ENCODE assay signal across 1 cellular context in genomic region chr9:91711755-91712591, GRCh38.
TF ChIP-seq lines count a peak whose summit lies in the region.

No MANE protein-coding gene starts in this region.

TF ChIP-seq in GM12878, 131 proteins besides CTCF, POLR2A, EP300 and RAD21 (continued from another document and continues in another):
- TF ChIP-seq, protein P1, sequence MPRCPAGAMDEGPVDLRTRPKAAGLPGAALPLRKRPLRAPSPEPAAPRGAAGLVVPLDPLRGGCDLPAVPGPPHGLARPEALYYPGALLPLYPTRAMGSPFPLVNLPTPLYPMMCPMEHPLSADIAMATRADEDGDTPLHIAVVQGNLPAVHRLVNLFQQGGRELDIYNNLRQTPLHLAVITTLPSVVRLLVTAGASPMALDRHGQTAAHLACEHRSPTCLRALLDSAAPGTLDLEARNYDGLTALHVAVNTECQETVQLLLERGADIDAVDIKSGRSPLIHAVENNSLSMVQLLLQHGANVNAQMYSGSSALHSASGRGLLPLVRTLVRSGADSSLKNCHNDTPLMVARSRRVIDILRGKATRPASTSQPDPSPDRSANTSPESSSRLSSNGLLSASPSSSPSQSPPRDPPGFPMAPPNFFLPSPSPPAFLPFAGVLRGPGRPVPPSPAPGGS (IDR thresholded peaks at IDR 0.05; ENCODE audit: borderline replicate concordance, insufficient read depth, low read depth, low read length, poor library complexity, severe bottlenecking), result peak; percentile 76
- TF ChIP-seq ZZZ3 (IDR thresholded peaks at IDR 0.05; ENCODE audit: control insufficient read depth, insufficient read length, low read depth), result no peak
- TF ChIP-seq MTA3 (IDR thresholded peaks at IDR 0.05; ENCODE audit: borderline replicate concordance, low read length), result no peak
- TF ChIP-seq RELA (IDR thresholded peaks at IDR 0.05; ENCODE audit: borderline replicate concordance, partially characterized antibody), result peak; percentile 72
- TF ChIP-seq ZNF24 (IDR thresholded peaks at IDR 0.05), result no peak
- TF ChIP-seq ESRRA (IDR thresholded peaks at IDR 0.05; ENCODE audit: low read length), result no peak
- TF ChIP-seq SMAD1 (IDR thresholded peaks at IDR 0.05; ENCODE audit: low read depth, partially characterized antibody), result no peak
- no peak for TF ChIP-seq PKNOX1 (IDR thresholded peaks at IDR 0.05)
- TF ChIP-seq ATF2 (IDR thresholded peaks at IDR 0.05; ENCODE audit: low read length), result peak; percentile 83
- TF ChIP-seq IKZF1 (conservative IDR thresholded peaks at IDR 0.05), result peak; percentile 83
- TF ChIP-seq ZBED1 (IDR thresholded peaks at IDR 0.05; ENCODE audit: borderline replicate concordance), result no peak
- TF ChIP-seq, protein P2, sequence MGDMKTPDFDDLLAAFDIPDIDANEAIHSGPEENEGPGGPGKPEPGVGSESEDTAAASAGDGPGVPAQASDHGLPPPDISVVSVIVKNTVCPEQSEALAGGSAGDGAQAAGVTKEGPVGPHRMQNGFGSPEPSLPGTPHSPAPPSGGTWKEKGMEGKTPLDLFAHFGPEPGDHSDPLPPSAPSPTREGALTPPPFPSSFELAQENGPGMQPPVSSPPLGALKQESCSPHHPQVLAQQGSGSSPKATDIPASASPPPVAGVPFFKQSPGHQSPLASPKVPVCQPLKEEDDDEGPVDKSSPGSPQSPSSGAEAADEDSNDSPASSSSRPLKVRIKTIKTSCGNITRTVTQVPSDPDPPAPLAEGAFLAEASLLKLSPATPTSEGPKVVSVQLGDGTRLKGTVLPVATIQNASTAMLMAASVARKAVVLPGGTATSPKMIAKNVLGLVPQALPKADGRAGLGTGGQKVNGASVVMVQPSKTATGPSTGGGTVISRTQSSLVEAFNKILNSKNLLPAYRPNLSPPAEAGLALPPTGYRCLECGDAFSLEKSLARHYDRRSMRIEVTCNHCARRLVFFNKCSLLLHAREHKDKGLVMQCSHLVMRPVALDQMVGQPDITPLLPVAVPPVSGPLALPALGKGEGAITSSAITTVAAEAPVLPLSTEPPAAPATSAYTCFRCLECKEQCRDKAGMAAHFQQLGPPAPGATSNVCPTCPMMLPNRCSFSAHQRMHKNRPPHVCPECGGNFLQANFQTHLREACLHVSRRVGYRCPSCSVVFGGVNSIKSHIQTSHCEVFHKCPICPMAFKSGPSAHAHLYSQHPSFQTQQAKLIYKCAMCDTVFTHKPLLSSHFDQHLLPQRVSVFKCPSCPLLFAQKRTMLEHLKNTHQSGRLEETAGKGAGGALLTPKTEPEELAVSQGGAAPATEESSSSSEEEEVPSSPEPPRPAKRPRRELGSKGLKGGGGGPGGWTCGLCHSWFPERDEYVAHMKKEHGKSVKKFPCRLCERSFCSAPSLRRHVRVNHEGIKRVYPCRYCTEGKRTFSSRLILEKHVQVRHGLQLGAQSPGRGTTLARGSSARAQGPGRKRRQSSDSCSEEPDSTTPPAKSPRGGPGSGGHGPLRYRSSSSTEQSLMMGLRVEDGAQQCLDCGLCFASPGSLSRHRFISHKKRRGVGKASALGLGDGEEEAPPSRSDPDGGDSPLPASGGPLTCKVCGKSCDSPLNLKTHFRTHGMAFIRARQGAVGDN (IDR thresholded peaks at IDR 0.05), result no peak
- no peak for TF ChIP-seq HDAC6 (IDR thresholded peaks at IDR 0.05; ENCODE audit: unreplicated experiment)
- TF ChIP-seq NKRF (conservative IDR thresholded peaks at IDR 0.05), result no peak
- 0 out of 2 replicates have a peak, but pooled peaks have one; percentile 35 for TF ChIP-seq TBL1XR1 (IDR thresholded peaks at IDR 0.05; ENCODE audit: low read depth, low read length)
- TF ChIP-seq ZNF384 (IDR thresholded peaks at IDR 0.05; ENCODE audit: borderline replicate concordance, low read depth, low read length), result no peak
- TF ChIP-seq E2F4 (IDR thresholded peaks at IDR 0.05; ENCODE audit: low read depth, low read length), result no peak
- TF ChIP-seq, protein P3, sequence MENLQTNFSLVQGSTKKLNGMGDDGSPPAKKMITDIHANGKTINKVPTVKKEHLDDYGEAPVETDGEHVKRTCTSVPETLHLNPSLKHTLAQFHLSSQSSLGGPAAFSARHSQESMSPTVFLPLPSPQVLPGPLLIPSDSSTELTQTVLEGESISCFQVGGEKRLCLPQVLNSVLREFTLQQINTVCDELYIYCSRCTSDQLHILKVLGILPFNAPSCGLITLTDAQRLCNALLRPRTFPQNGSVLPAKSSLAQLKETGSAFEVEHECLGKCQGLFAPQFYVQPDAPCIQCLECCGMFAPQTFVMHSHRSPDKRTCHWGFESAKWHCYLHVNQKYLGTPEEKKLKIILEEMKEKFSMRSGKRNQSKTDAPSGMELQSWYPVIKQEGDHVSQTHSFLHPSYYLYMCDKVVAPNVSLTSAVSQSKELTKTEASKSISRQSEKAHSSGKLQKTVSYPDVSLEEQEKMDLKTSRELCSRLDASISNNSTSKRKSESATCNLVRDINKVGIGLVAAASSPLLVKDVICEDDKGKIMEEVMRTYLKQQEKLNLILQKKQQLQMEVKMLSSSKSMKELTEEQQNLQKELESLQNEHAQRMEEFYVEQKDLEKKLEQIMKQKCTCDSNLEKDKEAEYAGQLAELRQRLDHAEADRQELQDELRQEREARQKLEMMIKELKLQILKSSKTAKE (IDR thresholded peaks at IDR 0.05; ENCODE audit: low read depth, poor library complexity, severe bottlenecking), result no peak
- no peak for TF ChIP-seq SIN3A (IDR thresholded peaks at IDR 0.05; ENCODE audit: low read depth, low read length)
- TF ChIP-seq, protein P4, sequence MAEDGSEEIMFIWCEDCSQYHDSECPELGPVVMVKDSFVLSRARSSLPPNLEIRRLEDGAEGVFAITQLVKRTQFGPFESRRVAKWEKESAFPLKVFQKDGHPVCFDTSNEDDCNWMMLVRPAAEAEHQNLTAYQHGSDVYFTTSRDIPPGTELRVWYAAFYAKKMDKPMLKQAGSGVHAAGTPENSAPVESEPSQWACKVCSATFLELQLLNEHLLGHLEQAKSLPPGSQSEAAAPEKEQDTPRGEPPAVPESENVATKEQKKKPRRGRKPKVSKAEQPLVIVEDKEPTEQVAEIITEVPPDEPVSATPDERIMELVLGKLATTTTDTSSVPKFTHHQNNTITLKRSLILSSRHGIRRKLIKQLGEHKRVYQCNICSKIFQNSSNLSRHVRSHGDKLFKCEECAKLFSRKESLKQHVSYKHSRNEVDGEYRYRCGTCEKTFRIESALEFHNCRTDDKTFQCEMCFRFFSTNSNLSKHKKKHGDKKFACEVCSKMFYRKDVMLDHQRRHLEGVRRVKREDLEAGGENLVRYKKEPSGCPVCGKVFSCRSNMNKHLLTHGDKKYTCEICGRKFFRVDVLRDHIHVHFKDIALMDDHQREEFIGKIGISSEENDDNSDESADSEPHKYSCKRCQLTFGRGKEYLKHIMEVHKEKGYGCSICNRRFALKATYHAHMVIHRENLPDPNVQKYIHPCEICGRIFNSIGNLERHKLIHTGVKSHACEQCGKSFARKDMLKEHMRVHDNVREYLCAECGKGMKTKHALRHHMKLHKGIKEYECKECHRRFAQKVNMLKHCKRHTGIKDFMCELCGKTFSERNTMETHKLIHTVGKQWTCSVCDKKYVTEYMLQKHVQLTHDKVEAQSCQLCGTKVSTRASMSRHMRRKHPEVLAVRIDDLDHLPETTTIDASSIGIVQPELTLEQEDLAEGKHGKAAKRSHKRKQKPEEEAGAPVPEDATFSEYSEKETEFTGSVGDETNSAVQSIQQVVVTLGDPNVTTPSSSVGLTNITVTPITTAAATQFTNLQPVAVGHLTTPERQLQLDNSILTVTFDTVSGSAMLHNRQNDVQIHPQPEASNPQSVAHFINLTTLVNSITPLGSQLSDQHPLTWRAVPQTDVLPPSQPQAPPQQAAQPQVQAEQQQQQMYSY (CRISPR knock-in tag; IDR thresholded peaks at IDR 0.05), result no peak
- no peak for TF ChIP-seq ZNF274 (IDR thresholded peaks at IDR 0.05; ENCODE audit: insufficient read depth, insufficient read length)
- TF ChIP-seq CBX3 (IDR thresholded peaks at IDR 0.05; ENCODE audit: borderline replicate concordance, low read depth), result no peak
- TF ChIP-seq, protein P5, sequence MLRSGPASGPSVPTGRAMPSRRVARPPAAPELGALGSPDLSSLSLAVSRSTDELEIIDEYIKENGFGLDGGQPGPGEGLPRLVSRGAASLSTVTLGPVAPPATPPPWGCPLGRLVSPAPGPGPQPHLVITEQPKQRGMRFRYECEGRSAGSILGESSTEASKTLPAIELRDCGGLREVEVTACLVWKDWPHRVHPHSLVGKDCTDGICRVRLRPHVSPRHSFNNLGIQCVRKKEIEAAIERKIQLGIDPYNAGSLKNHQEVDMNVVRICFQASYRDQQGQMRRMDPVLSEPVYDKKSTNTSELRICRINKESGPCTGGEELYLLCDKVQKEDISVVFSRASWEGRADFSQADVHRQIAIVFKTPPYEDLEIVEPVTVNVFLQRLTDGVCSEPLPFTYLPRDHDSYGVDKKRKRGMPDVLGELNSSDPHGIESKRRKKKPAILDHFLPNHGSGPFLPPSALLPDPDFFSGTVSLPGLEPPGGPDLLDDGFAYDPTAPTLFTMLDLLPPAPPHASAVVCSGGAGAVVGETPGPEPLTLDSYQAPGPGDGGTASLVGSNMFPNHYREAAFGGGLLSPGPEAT (IDR thresholded peaks at IDR 0.05; ENCODE audit: low read depth), result peak; percentile 60; the same call in 1 of the 2 replicates
- no peak for TF ChIP-seq NR2C2 (IDR thresholded peaks at IDR 0.05; ENCODE audit: borderline replicate concordance, control insufficient read depth, insufficient read length, low read depth)
- TF ChIP-seq JUNB (IDR thresholded peaks at IDR 0.05), result peak; percentile 82
- TF ChIP-seq EED (IDR thresholded peaks at IDR 0.05; ENCODE audit: low read depth), result peak; percentile 51; the same call in 1 of the 2 replicates
- peak; percentile 82 for TF ChIP-seq CREB1 (IDR thresholded peaks at IDR 0.05; ENCODE audit: low read depth)
- TF ChIP-seq BHLHE40 (IDR thresholded peaks at IDR 0.05; ENCODE audit: borderline replicate concordance in 1 of 2, low read depth in 2 of 2, low read length in 1 of 2), result peak in 1 of 2 experiments; percentile 55; a peak in 2 of 4 replicates
- no peak for TF ChIP-seq RCOR1 (conservative IDR thresholded peaks at IDR 0.05; ENCODE audit: low read depth, low read length)
- peak; percentile 68; the same call in 1 of the 2 replicates for TF ChIP-seq GABPA (IDR thresholded peaks at IDR 0.05; ENCODE audit: low read depth)
- no peak for TF ChIP-seq CEBPZ (IDR thresholded peaks at IDR 0.05; ENCODE audit: low read depth, low read length)
- TF ChIP-seq BACH1 (IDR thresholded peaks at IDR 0.05; ENCODE audit: borderline replicate concordance), result peak; percentile 40; the same call in 1 of the 2 replicates
